ENCODE assay signal across 18 cellular contexts in genomic region chr7:95910341-95910740, GRCh38.
"Had no signal": no experiment of that assay in that cellular context is flagged by ENCODE, and none has a peak within 500 bp of the region (broad histone marks: within the 10 kb centered on the region; RNA-seq: fewer than 3 reads in every experiment).

No MANE protein-coding gene starts in this region.

- H3K9ac ChIP-seq: neural progenitor cell had no signal

- H2AFZ ChIP-seq: neural progenitor cell had no signal

- H3K27ac ChIP-seq: foreskin keratinocyte, neural progenitor cell, pancreas had no signal

- H3K9me3 ChIP-seq: pancreas had no signal

- H3K27ac Mint-ChIP-seq: natural killer cell treated with Interleukin-12 subunit alpha and Interleukin-12 subunit beta and Interleukin-15 and Interleukin-18, amount 100 ng/mL, for 72 hours; neural progenitor cell; progenitor cell of endocrine pancreas had no signal

- H3K4me3 Mint-ChIP-seq: natural killer cell treated with Interleukin-12 subunit alpha and Interleukin-12 subunit beta and Interleukin-15 and Interleukin-18, amount 100 ng/mL, for 72 hours; neural progenitor cell had no signal

- ATAC-seq: foreskin keratinocyte; left cardiac atrium; left ventricle myocardium superior; natural killer cell treated with Interleukin-12 subunit alpha and Interleukin-12 subunit beta and Interleukin-15 and Interleukin-18, amount 100 ng/mL, for 72 hours; pancreas; right cardiac atrium had no signal

- H3K4me1 ChIP-seq: foreskin keratinocyte, pancreas had no signal

- H3K4me2 ChIP-seq: neural progenitor cell had no signal

- H3K27me3 ChIP-seq: foreskin keratinocyte had no signal

- H3K4me3 ChIP-seq: lung, neural progenitor cell, pancreas had no signal

- H3K36me3 Mint-ChIP-seq: natural killer cell treated with Interleukin-12 subunit alpha and Interleukin-12 subunit beta and Interleukin-15 and Interleukin-18, amount 100 ng/mL, for 72 hours; neural progenitor cell had no signal

- DNase-seq: dermis blood vessel endothelial cell; foreskin keratinocyte; kidney; left cardiac atrium; left ventricle myocardium superior; mesenchymal stem cell; midbrain; nucleus accumbens; pancreas; right cardiac atrium; small intestine; stimulated activated CD4-positive, alpha-beta T cell treated with anti-CD3 and anti-CD28 coated beads, Interleukin-12 subunit alpha, Interleukin-12 subunit beta, amount 100 ng/mL, for 4 hours; stimulated activated naive CD4-positive, alpha-beta T cell; trophoblast cell had no signal

- H3K36me3 ChIP-seq: neural progenitor cell, pancreas had no signal
